ENCODE assay signal across 9 cellular contexts in the genomic region with DNA sequence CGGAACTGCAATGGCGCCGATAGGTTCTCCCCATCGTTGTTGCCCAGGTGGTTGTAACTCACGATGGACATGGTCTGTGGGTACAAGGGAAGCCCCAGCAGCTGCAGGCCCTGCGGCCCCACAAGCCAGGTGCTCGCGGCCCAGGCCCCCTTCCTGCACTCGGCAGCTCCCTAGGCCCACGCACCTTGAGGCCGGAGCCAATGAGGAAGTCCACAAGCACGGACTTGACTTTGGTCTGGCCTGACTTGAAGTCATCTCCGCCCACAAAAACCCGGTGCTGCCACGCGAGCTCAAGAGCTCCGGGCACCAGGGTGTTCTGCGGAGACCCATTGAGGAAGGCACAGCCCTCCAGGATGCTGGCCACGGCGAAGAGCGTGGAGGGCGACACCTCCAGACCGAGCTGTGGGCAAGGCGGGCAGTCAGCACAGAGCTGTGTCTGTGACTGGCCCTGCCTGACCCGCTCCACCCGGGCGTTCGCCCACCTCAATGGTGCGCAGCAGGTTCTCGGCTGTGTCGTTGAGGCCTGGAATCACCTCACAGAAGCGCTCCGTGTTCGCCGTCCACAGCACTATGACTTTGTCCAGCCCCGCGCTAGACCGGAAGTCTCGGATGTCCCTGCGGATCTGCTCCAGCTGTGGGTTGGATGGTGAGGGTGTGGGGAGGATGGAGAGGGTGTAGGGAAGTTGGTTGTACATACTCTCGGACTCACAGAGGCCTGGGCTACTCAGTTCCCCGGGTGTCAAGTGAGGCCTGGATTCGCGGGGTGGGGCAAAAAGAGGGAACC. TPM values are rescaled to one million over a fixed set of nuclear protein-coding genes. Genes with fewer than 3 reads are reported as not detected.
A peak's percentile ranks its signal among the peaks of the same experiment; 100 is the strongest.
DNase-seq lines count a peak whose midpoint lies in the region; ATAC-seq and TF ChIP-seq lines count a peak whose summit lies in the region.
"Had no signal": no experiment of that assay in that cellular context is flagged by ENCODE, and none has a peak within 500 bp of the region (broad histone marks: within the 10 kb centered on the region; RNA-seq: fewer than 3 reads in every experiment).

No MANE protein-coding gene starts in this region.

- H3K4me1 ChIP-seq in endodermal cell (ENCODE audit: control insufficient read depth, insufficient read depth, low read length) (peaks cover 22% of the 10 kb centered on the region), sigmoid colon (peaks cover 0 to 46% (median 44%) of the 10 kb centered on the region in 4 donors)

- peaks cover 9% of the 10 kb centered on the region for H3K36me3 Mint-ChIP-seq in T-helper 1 cell treated with Interleukin-12 subunit alpha and Interleukin-12 subunit beta and Interleukin-4 antibody, amounts not matched to agents 30 μg/mL and 1 μg/mL, for 36 hours (ENCODE audit: low read depth)
- peaks cover 6% of the 10 kb centered on the region for H3K36me3 Mint-ChIP-seq in endodermal cell (ENCODE audit: low read depth)

- H3K36me3 ChIP-seq in endodermal cell (ENCODE audit: control insufficient read depth, insufficient read depth, low read length) (peaks cover 3% of the 10 kb centered on the region), sigmoid colon (peaks cover 0 to 12% (median 0%) of the 10 kb centered on the region in 4 donors)

- no peak overlapping the region for H3K27ac Mint-ChIP-seq in T-helper 1 cell treated with Interleukin-12 subunit alpha and Interleukin-12 subunit beta and Interleukin-4 antibody, amounts not matched to agents 30 μg/mL and 1 μg/mL, for 36 hours
- peak overlapping the region; percentile 49 for H3K27ac Mint-ChIP-seq in endodermal cell

- 94 to 96% methylated on average over 39 to 44 of the region's 44 CpGs for WGBS in endodermal cell (ENCODE audit: insufficient coverage in 1 of 2, insufficient read length in 1 of 2), 2 experiments
- WGBS in sigmoid colon, 2 donors: 87 to 88% methylated on average over 44 of the region's 44 CpGs

- no peaks in the 10 kb centered on the region for H3K27me3 Mint-ChIP-seq in T-helper 1 cell treated with Interleukin-12 subunit alpha and Interleukin-12 subunit beta and Interleukin-4 antibody, amounts not matched to agents 30 μg/mL and 1 μg/mL, for 36 hours (ENCODE audit: low read depth)
- peaks cover 3% of the 10 kb centered on the region for H3K27me3 Mint-ChIP-seq in endodermal cell (ENCODE audit: insufficient read depth)

- no peak overlapping the region for H3K9ac ChIP-seq in endodermal cell (ENCODE audit: extremely low read depth, low read length, poor library complexity, severe bottlenecking)

- H3K4me3 Mint-ChIP-seq in T-helper 1 cell treated with Interleukin-12 subunit alpha and Interleukin-12 subunit beta and Interleukin-4 antibody, amounts not matched to agents 30 μg/mL and 1 μg/mL, for 36 hours: peak overlapping the region; percentile 56
- H3K4me3 Mint-ChIP-seq in endodermal cell: peak overlapping the region; percentile 63

- POLR2A ChIA-PET in RWPE1 (lab: Yijun Ruan, JAX; ENCODE audit: low non-redundant PET): no interaction called here

- H3K4me3 ChIP-seq in endodermal cell (ENCODE audit: low read length) (peak overlapping the region; percentile 64), sigmoid colon (no peak overlapping the region)

- peaks cover 8% of the 10 kb centered on the region for H3K4me1 Mint-ChIP-seq in T-helper 1 cell treated with Interleukin-12 subunit alpha and Interleukin-12 subunit beta and Interleukin-4 antibody, amounts not matched to agents 30 μg/mL and 1 μg/mL, for 36 hours (ENCODE audit: low read depth)
- peaks cover 13% of the 10 kb centered on the region for H3K4me1 Mint-ChIP-seq in endodermal cell

- H3K9me3 ChIP-seq in endodermal cell (ENCODE audit: control insufficient read depth, low read length): no peaks in the 10 kb centered on the region
- H3K9me3 ChIP-seq in sigmoid colon: no peaks in the 10 kb centered on the region

- TF ChIP-seq CTCF in RWPE1 (conservative IDR thresholded peaks at IDR 0.05; ENCODE audit: low read depth): no peak
- no peak for TF ChIP-seq CTCF in endodermal cell (conservative IDR thresholded peaks at IDR 0.05)
- no peak for TF ChIP-seq CTCF in sigmoid colon (IDR thresholded peaks at IDR 0.05)

- CTCF ChIA-PET in RWPE1 (lab: Yijun Ruan, JAX): interaction anchor here (0.6 to 2.0 kb wide), 3 partner anchors 15 to 60 kb away, joined by 3 to 9 read pairs (median 6); no protein-coding TSS in a partner anchor

- intact Hi-C loops in sigmoid colon (cut with DNase I): no loop called here

- H3K27me3 ChIP-seq in endodermal cell (ENCODE audit: control insufficient read depth, insufficient read depth, low read length, poor library complexity, severe bottlenecking): no peaks in the 10 kb centered on the region
- peaks cover 4 to 63% (median 24%) of the 10 kb centered on the region in 3 donors for H3K27me3 ChIP-seq in sigmoid colon

- H3K27ac ChIP-seq in RWPE1 (peak overlapping the region; percentile 94), endodermal cell (ENCODE audit: low read depth, low read length) (no peak overlapping the region), sigmoid colon (peak overlapping the region in 3 of 4 donors; percentile 63 to 81 (median 69))

- DNase-seq in T-helper 1 cell (no peak), RWPE1 (ENCODE audit: low spot score) (no peak), endodermal cell (peak; percentile 51), sigmoid colon (no peak), NCI-H128 (lab: John Stamatoyannopoulos, UW; ENCODE audit: unreplicated experiment) (no peak)
- DNase-seq: NCI-H510A treated with DMSO at 0.1 percent for 48 hours had no signal

- ATAC-seq in HG03139 (IDR thresholded peaks at IDR 0.05; ENCODE audit: unreplicated experiment) (no peak), GM18511 (IDR thresholded peaks at IDR 0.05; ENCODE audit: unreplicated experiment) (no peak)

- H3K9me3 Mint-ChIP-seq in T-helper 1 cell treated with Interleukin-12 subunit alpha and Interleukin-12 subunit beta and Interleukin-4 antibody, amounts not matched to agents 30 μg/mL and 1 μg/mL, for 36 hours: no peaks in the 10 kb centered on the region
- H3K9me3 Mint-ChIP-seq in endodermal cell: no peaks in the 10 kb centered on the region

- no peak for TF ChIP-seq EP300 in sigmoid colon (IDR thresholded peaks at IDR 0.05)

- no peak for TF ChIP-seq POLR2A in sigmoid colon (IDR thresholded peaks at IDR 0.05)

RNA-seq across cellular contexts. Expression of gene ISYNA1, which starts 1.9 kb away (rescaled TPM):
- 100 to 1,000 TPM; 156 to 212 TPM for total RNA-seq in endodermal cell
- 502 TPM for polyA plus RNA-seq in endodermal cell (2013, experiment 1 of 2)
- 458 TPM for polyA plus RNA-seq in endodermal cell (2013, experiment 2 of 2)
- total RNA-seq in sigmoid colon: 10 to 100 TPM in 3 of 4 donors, 1 to 10 TPM in 1; 9.1 to 12.8 (median 11.5) TPM
- polyA plus RNA-seq in sigmoid colon: 10 to 100 TPM in 1 of 3 donors, 1 to 10 TPM in 2; 3.7 to 18.7 (median 4.2) TPM

RNA-seq across cellular contexts. Expression of gene SSBP4, which starts 16.8 kb away (rescaled TPM):
- total RNA-seq in endodermal cell: 10 to 100 TPM; 35.9 to 43.5 TPM
- polyA plus RNA-seq in endodermal cell (2013, experiment 1 of 2): 154 TPM
- 157 TPM for polyA plus RNA-seq in endodermal cell (2013, experiment 2 of 2)
- 10 to 100 TPM; 52.4 to 71.4 (median 58.0) TPM for total RNA-seq in sigmoid colon
- 10 to 100 TPM; 13.9 to 51.4 (median 32.4) TPM for polyA plus RNA-seq in sigmoid colon

RNA-seq across cellular contexts. Expression of gene LRRC25, which starts 38.6 kb away (rescaled TPM):
- not detected for total RNA-seq in endodermal cell
- 0.21 TPM for polyA plus RNA-seq in endodermal cell (2013, experiment 1 of 2)
- 0.21 TPM for polyA plus RNA-seq in endodermal cell (2013, experiment 2 of 2)
- 10 to 100 TPM in 1 of 4 donors, 1 to 10 TPM in 3; 2.2 to 13.3 (median 9.0) TPM for total RNA-seq in sigmoid colon
- polyA plus RNA-seq in sigmoid colon: 10 to 100 TPM in 1 of 3 donors, 1 to 10 TPM in 2; 4.2 to 10.9 (median 6.0) TPM

RNA-seq across cellular contexts. Expression of gene GDF15, which starts 50.1 kb away (rescaled TPM):
- 1 to 10 TPM in 1 of 2 donors, under 1 TPM in 1; 0.90 to 2.2 TPM for total RNA-seq in endodermal cell
- polyA plus RNA-seq in endodermal cell (2013, experiment 1 of 2): 15.5 TPM
- 18.2 TPM for polyA plus RNA-seq in endodermal cell (2013, experiment 2 of 2)
- 1 to 10 TPM; 1.1 to 7.9 (median 3.9) TPM for total RNA-seq in sigmoid colon
- 10 to 100 TPM in 2 of 3 donors, 1 to 10 TPM in 1; 7.2 to 79.7 (median 24.5) TPM for polyA plus RNA-seq in sigmoid colon

Comparison
In these comparisons a context has a peak if more than half of its experiments do, and no peak if none do; other contexts are left out.
1. RNA of gene ISYNA1, which starts 1.9 kb away (total RNA-seq): 156 to 212 TPM in endodermal cell; 9.1 to 12.8 TPM in sigmoid colon; every median in the first group is over 10 times any median in the second.